Comparison of ENCODE assay signal across 15 cellular contexts in genomic region chr2:186429095-186429494, GRCh38.
"Had no signal": no experiment of that assay in that cellular context is flagged by ENCODE, and none has a peak within 500 bp of the region (broad histone marks: within the 10 kb centered on the region; RNA-seq: fewer than 3 reads in every experiment).

No MANE protein-coding gene starts in this region.

- ATAC-seq: activated CD8-positive, alpha-beta T cell treated with anti-CD3 and anti-CD28 coated beads, Interleukin-2, amount 10 ng/mL, durations not matched to agents 7 days and 5 days; stimulated activated naive CD8-positive, alpha-beta T cell treated with anti-CD3 and anti-CD28 coated beads, Interleukin-15, amount 100 ng/mL, for 72 hours had no signal

- H3K9me3 Mint-ChIP-seq: memory B cell; nephron; stimulated activated naive CD8-positive, alpha-beta T cell treated with anti-CD3 and anti-CD28 coated beads, Interleukin-15, amount 100 ng/mL, for 72 hours had no signal

- H3K36me3 Mint-ChIP-seq: memory B cell had no signal

- H3K4me3 Mint-ChIP-seq: activated CD8-positive, alpha-beta T cell treated with anti-CD3 and anti-CD28 coated beads, Interleukin-2, amount 10 ng/mL, durations not matched to agents 7 days and 5 days; memory B cell; nephron; stimulated activated naive CD8-positive, alpha-beta T cell treated with anti-CD3 and anti-CD28 coated beads, Interleukin-15, amount 100 ng/mL, for 72 hours had no signal

- H3K27me3 ChIP-seq: sigmoid colon had no signal

- H3K36me3 ChIP-seq: prostate gland, sigmoid colon had no signal

- DNase-seq: activated CD8-positive, alpha-beta memory T cell treated with anti-CD3 and anti-CD28 coated beads, Interleukin-2, amount 50 U/mL, for 48 hours; activated CD8-positive, alpha-beta T cell treated with anti-CD3 and anti-CD28 coated beads, Interleukin-2, amount 10 ng/mL, durations not matched to agents 7 days and 5 days; activated naive CD4-positive, alpha-beta T cell treated with Interleukin-2 at 50 U/mL for 16 hours; caudate nucleus; effector CD4-positive, alpha-beta T cell; occipital lobe; sigmoid colon; stimulated activated CD4-positive, alpha-beta T cell treated with anti-CD3 and anti-CD28 coated beads, Interleukin-15, amount 100 ng/mL, for 24 hours; stimulated activated CD4-positive, alpha-beta T cell treated with anti-CD3 and anti-CD28 coated beads, Interleukin-4, amount 100 ng/mL, for 4 hours; stimulated activated naive CD8-positive, alpha-beta T cell treated with anti-CD3 and anti-CD28 coated beads, Interleukin-15, amount 100 ng/mL, for 72 hours; T-helper 9 cell had no signal

- H3K9me3 ChIP-seq: prostate gland, sigmoid colon had no signal

- H3K4me1 ChIP-seq: prostate gland, sigmoid colon had no signal

- H3K27ac Mint-ChIP-seq: activated CD8-positive, alpha-beta T cell treated with anti-CD3 and anti-CD28 coated beads, Interleukin-2, amount 10 ng/mL, durations not matched to agents 7 days and 5 days; memory B cell; nephron; stimulated activated naive CD8-positive, alpha-beta T cell treated with anti-CD3 and anti-CD28 coated beads, Interleukin-15, amount 100 ng/mL, for 72 hours had no signal

- H3K27me3 Mint-ChIP-seq: memory B cell; stimulated activated naive CD8-positive, alpha-beta T cell treated with anti-CD3 and anti-CD28 coated beads, Interleukin-15, amount 100 ng/mL, for 72 hours had no signal

- H3K4me3 ChIP-seq: coronary artery, prostate gland, sigmoid colon had no signal

- H3K4me1 Mint-ChIP-seq: nephron had no signal

- H3K27ac ChIP-seq: coronary artery, prostate gland, sigmoid colon had no signal
